Comparison of ENCODE assay signal across 8 cellular contexts in the genomic region with DNA sequence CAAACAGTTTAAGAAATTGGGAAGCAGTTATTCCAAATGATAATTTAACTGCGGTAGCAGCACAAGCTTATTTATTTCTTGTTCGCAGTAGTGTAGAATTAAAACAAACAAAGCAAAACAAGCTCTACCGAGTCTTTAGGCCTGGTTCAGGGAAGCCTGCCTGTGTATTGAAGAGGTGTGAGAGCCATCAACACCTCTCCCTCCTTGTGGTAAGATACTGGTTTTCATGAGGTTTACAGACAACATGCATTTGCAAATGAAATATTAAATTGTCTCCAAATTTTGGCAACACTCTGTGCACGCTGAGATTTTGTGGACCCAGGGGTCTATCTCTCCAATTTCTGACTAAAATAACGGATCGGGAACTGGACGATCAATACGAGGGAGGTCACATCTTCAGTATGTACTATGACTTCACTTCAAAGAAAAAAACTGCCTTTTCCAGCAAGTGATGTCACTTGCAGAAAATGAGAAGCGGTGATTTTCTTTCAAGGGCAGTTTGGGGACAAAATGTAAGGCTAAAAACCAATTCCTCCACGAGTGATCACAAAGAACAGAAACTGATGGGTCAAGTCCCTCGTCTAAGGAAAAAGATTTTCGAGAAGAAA. TPM values are rescaled to one million over a fixed set of nuclear protein-coding genes. Genes with fewer than 3 reads are reported as not detected.
DNase-seq lines count a peak whose midpoint lies in the region; ATAC-seq and TF ChIP-seq lines count a peak whose summit lies in the region.

No MANE protein-coding gene starts in this region.

- POLR2A ChIA-PET in activated naive CD8-positive, alpha-beta T cell treated with anti-CD3 and anti-CD28 coated beads, Interleukin-2, amount 10 ng/mL, durations not matched to agents 7 days and 5 days (lab: Charles Lee): interaction anchor here (0.6 to 1.6 kb wide), 10 partner anchors 10 to 424 kb away, joined by 3 to 24 read pairs (median 4); partner anchors contain the start of genes PLS1, U2SURP and XRN1

- peaks cover 2% of the 10 kb centered on the region for H3K27me3 Mint-ChIP-seq in activated naive CD8-positive, alpha-beta T cell treated with anti-CD3 and anti-CD28 coated beads, Interleukin-2, amount 10 ng/mL, durations not matched to agents 7 days and 5 days

- peak overlapping the region; percentile 99 for H3K27ac Mint-ChIP-seq in activated naive CD8-positive, alpha-beta T cell treated with anti-CD3 and anti-CD28 coated beads, Interleukin-2, amount 10 ng/mL, durations not matched to agents 7 days and 5 days

- intact Hi-C loops in cardiac septum (cut with DNase I): loop anchor here (2.0 to 5.0 kb wide), 3 partner anchors 19 to 423 kb away; partner anchors contain the start of genes PLS1, U2SURP and XRN1
- intact Hi-C loops in transverse colon (cut with DNase I; ENCODE audit: low total_unique reads): loop anchor here (5.0 to 10.0 kb wide), 2 partner anchors 427 to 1636 kb away; partner anchors contain the start of genes SLC25A36 and U2SURP

- TF ChIP-seq POLR2A in transverse colon (IDR thresholded peaks at IDR 0.05): no peak

- in situ Hi-C loops in transverse colon (cut with MboI; ENCODE audit: low pct_ligation_motif_present in 1 of 4, low pct_unique_long_range_greater_than_20kb in 1 of 4, low sequenced_read_pairs in 3 of 4): loop anchor here in 1 of 4 donors (25.0 kb wide), 1 partner anchor 409 kb away; no protein-coding TSS in a partner anchor

- 4 to 5% methylated on average over 12 of the region's 12 CpGs for WGBS in transverse colon (ENCODE audit: low coverage in 1 of 2), 2 donors

- no peaks in the 10 kb centered on the region for H3K9me3 ChIP-seq in right atrium auricular region
- no peaks in the 10 kb centered on the region for H3K9me3 ChIP-seq in transverse colon

- peak overlapping the region; percentile 99 for H3K4me3 Mint-ChIP-seq in activated naive CD8-positive, alpha-beta T cell treated with anti-CD3 and anti-CD28 coated beads, Interleukin-2, amount 10 ng/mL, durations not matched to agents 7 days and 5 days

- TF ChIP-seq EP300 in transverse colon (IDR thresholded peaks at IDR 0.05; ENCODE audit: low read depth): no peak

- H3K4me1 Mint-ChIP-seq in activated naive CD8-positive, alpha-beta T cell treated with anti-CD3 and anti-CD28 coated beads, Interleukin-2, amount 10 ng/mL, durations not matched to agents 7 days and 5 days: peaks cover 38% of the 10 kb centered on the region

- H3K4me1 ChIP-seq in right atrium auricular region: peaks cover 0 to 17% of the 10 kb centered on the region in 2 donors
- peaks cover 14 to 43% (median 23%) of the 10 kb centered on the region in 4 donors for H3K4me1 ChIP-seq in transverse colon

- H3K4me3 ChIP-seq in right atrium auricular region: peak overlapping the region; percentile 80 to 85
- H3K4me3 ChIP-seq in transverse colon: peak overlapping the region; percentile 65 to 93 (median 89)

- H3K36me3 ChIP-seq in right atrium auricular region: no peaks in the 10 kb centered on the region
- no peaks in the 10 kb centered on the region for H3K36me3 ChIP-seq in transverse colon

- peak overlapping the region; percentile 85 to 91 for H3K27ac ChIP-seq in right atrium auricular region
- peak overlapping the region; percentile 85 to 98 (median 92) for H3K27ac ChIP-seq in transverse colon

- no peaks in the 10 kb centered on the region for H3K27me3 ChIP-seq in right atrium auricular region
- no peaks in the 10 kb centered on the region for H3K27me3 ChIP-seq in transverse colon

- H3K36me3 Mint-ChIP-seq in activated naive CD8-positive, alpha-beta T cell treated with anti-CD3 and anti-CD28 coated beads, Interleukin-2, amount 10 ng/mL, durations not matched to agents 7 days and 5 days: peaks cover 8% of the 10 kb centered on the region

- DNase-seq in right atrium auricular region (ENCODE audit: low spot score) (no peak), cardiac septum (ENCODE audit: low spot score) (no peak), left kidney (ENCODE audit: low read depth, low spot score) (peak; percentile 54), transverse colon (no peak), RPMI8226 (no peak)
- no peak for DNase-seq in activated naive CD8-positive, alpha-beta T cell treated with anti-CD3 and anti-CD28 coated beads, Interleukin-2, amount 10 ng/mL, durations not matched to agents 7 days and 5 days

- no peak for TF ChIP-seq CTCF in right atrium auricular region (IDR thresholded peaks at IDR 0.05)
- no peak for TF ChIP-seq CTCF in transverse colon (IDR thresholded peaks at IDR 0.05)

- H3K9me3 Mint-ChIP-seq in activated naive CD8-positive, alpha-beta T cell treated with anti-CD3 and anti-CD28 coated beads, Interleukin-2, amount 10 ng/mL, durations not matched to agents 7 days and 5 days: no peaks in the 10 kb centered on the region

- no peak for ATAC-seq in activated naive CD8-positive, alpha-beta T cell treated with anti-CD3 and anti-CD28 coated beads, Interleukin-2, amount 10 ng/mL, durations not matched to agents 7 days and 5 days (ENCODE audit: low read depth)
- ATAC-seq in HG03565 (IDR thresholded peaks at IDR 0.05; ENCODE audit: unreplicated experiment) (no peak), HG03097 (IDR thresholded peaks at IDR 0.05; ENCODE audit: low FRiP score, unreplicated experiment) (no peak)

RNA-seq across cellular contexts. Expression of gene ATR, which starts 0.7 kb away (rescaled TPM):
- 10 to 100 TPM in 1 of 2 donors, 1 to 10 TPM in 1; 9.0 to 18.4 TPM for total RNA-seq in right atrium auricular region
- 12.1 TPM for total RNA-seq in cardiac septum
- total RNA-seq in activated naive CD8-positive, alpha-beta T cell treated with anti-CD3 and anti-CD28 coated beads, Interleukin-2, amount 10 ng/mL, durations not matched to agents 7 days and 5 days: 10 to 100 TPM; 36.2 to 36.9 TPM
- total RNA-seq in transverse colon: 10 to 100 TPM; 22.4 to 37.8 (median 25.3) TPM

RNA-seq across cellular contexts. Expression of gene PLS1, which starts 18.4 kb away (rescaled TPM):
- total RNA-seq in right atrium auricular region (1 to 10 TPM in 1 of 2 donors, under 1 TPM in 1; 0.96 to 2.3 TPM), cardiac septum (0.81 TPM), transverse colon (100 to 1,000 TPM in 3 of 4 donors, 10 to 100 TPM in 1; 58.7 to 507 (median 340) TPM)
- total RNA-seq in activated naive CD8-positive, alpha-beta T cell treated with anti-CD3 and anti-CD28 coated beads, Interleukin-2, amount 10 ng/mL, durations not matched to agents 7 days and 5 days: 1 to 10 TPM; 2.6 to 3.1 TPM

Comparison
In these comparisons a context has a peak if more than half of its experiments do, and no peak if none do; other contexts are left out.
1. RNA of gene PLS1, which starts 18.4 kb away (total RNA-seq): 58.7 to 507 TPM in transverse colon; 2.6 to 3.1 TPM in activated naive CD8-positive, alpha-beta T cell treated with anti-CD3 and anti-CD28 coated beads, Interleukin-2, amount 10 ng/mL, durations not matched to agents 7 days and 5 days, 0.96 to 2.3 TPM in right atrium auricular region and 0.81 TPM in cardiac septum (single experiment); every median in the first group is over 10 times any median in the second.